ENCODE assay signal across 11 cellular contexts in the genomic region with DNA sequence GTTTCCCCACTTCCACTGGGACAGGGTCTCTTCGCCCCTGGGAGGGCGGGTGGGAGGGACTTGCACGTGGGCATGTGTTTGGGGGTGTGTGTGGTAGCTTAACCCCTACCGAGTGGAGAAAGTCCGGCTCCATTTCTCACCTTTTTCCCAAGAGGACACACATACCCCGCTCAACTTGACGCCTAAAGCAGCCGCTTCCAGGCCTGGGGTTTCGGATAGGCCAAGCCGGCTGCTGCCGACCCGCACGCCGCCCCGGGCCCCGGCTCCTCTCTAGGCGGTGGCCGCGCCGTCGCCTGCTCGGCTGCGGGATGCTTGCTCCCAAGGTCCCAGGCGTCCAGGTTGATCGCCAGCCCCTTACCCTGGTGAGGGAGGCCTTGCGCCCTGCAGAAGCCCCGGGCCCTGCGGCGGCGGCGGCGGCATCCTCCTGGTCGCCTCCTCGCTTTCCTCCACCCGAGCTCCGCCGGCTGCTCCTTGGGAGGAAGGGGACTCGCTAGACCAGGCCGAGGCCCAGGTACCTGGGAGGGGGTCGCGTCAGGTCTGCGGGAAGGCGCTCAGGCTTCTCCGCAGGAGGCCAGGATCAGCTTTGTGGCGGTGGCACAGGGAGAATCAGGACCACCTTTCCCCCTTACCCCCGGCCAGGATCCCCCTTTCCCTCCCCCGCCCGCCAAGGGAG. TPM values are rescaled to one million over a fixed set of nuclear protein-coding genes. Genes with fewer than 3 reads are reported as not detected.
DNase-seq lines count a peak whose midpoint lies in the region; ATAC-seq and TF ChIP-seq lines count a peak whose summit lies in the region.
"Had no signal": no experiment of that assay in that cellular context is flagged by ENCODE, and none has a peak within 500 bp of the region (broad histone marks: within the 10 kb centered on the region; RNA-seq: fewer than 3 reads in every experiment).

No MANE protein-coding gene starts in this region.

- H3K36me3 ChIP-seq in kidney epithelial cell (ENCODE audit: control insufficient read depth, insufficient read depth, low read length), result no peaks in the 10 kb centered on the region

- H3K9me3 Mint-ChIP-seq in activated CD4-positive, alpha-beta memory T cell treated with anti-CD3 and anti-CD28 coated beads for 36 hours, result no peaks in the 10 kb centered on the region
- H3K9me3 Mint-ChIP-seq in stimulated activated naive B cell treated with anti-CD40 and anti-IgM and Interleukin-4, amounts not matched to agents 10 μg/mL and 1 μg/mL and 100 μg/mL, for 72 hours, result no peaks in the 10 kb centered on the region
- H3K9me3 Mint-ChIP-seq in immature natural killer cell, result peaks cover 0 to 2% (median 0%) of the 10 kb centered on the region in 6 donors

- H3K27me3 ChIP-seq in kidney epithelial cell (ENCODE audit: control insufficient read depth, insufficient read depth, low read length), result peaks cover 95% of the 10 kb centered on the region

- no peak for ATAC-seq in stimulated activated naive B cell treated with anti-CD40 and anti-IgM and Interleukin-4, amounts not matched to agents 10 μg/mL and 1 μg/mL and 100 μg/mL, for 72 hours (replicated peaks)
- no peak for ATAC-seq in HG02571 (IDR thresholded peaks at IDR 0.05; ENCODE audit: unreplicated experiment)
- ATAC-seq in activated CD4-positive, CD25-positive, alpha-beta regulatory T cell treated with anti-CD3 and anti-CD28 coated beads, Interleukin-2, amount 50 U/mL, for 24 hours, result no peak

- H3K27me3 Mint-ChIP-seq in activated CD4-positive, alpha-beta memory T cell treated with anti-CD3 and anti-CD28 coated beads for 36 hours, result peaks cover 43% of the 10 kb centered on the region
- H3K27me3 Mint-ChIP-seq in stimulated activated naive B cell treated with anti-CD40 and anti-IgM and Interleukin-4, amounts not matched to agents 10 μg/mL and 1 μg/mL and 100 μg/mL, for 72 hours, result peaks cover 59 to 94% of the 10 kb centered on the region in 2 donors
- peaks cover 48 to 78% (median 67%) of the 10 kb centered on the region in 3 donors for H3K27me3 Mint-ChIP-seq in immature natural killer cell (ENCODE audit: low read depth in 3 of 3)

- H3K4me3 ChIP-seq in kidney epithelial cell (ENCODE audit: low read depth, low read length), result peak overlapping the region; percentile 31

- no peak for TF ChIP-seq CTCF in kidney epithelial cell (IDR thresholded peaks at IDR 0.05; ENCODE audit: insufficient read depth, low read length, poor library complexity, severe bottlenecking)

- CTCF ChIA-PET in activated CD4-positive, alpha-beta memory T cell treated with anti-CD3 and anti-CD28 coated beads for 36 hours (lab: Charles Lee), result interaction anchor here (1.2 kb wide), 1 partner anchor 9 kb away, joined by 5 read pairs; no protein-coding TSS in a partner anchor

- peaks cover 18% of the 10 kb centered on the region for H3K36me3 Mint-ChIP-seq in activated CD4-positive, alpha-beta memory T cell treated with anti-CD3 and anti-CD28 coated beads for 36 hours
- peaks cover 3 to 4% of the 10 kb centered on the region in 2 donors for H3K36me3 Mint-ChIP-seq in stimulated activated naive B cell treated with anti-CD40 and anti-IgM and Interleukin-4, amounts not matched to agents 10 μg/mL and 1 μg/mL and 100 μg/mL, for 72 hours
- no peaks in the 10 kb centered on the region for H3K36me3 Mint-ChIP-seq in immature natural killer cell

- DNase-seq in activated effector memory CD4-positive, alpha-beta T cell treated with anti-CD3 and anti-CD28 coated beads, Interleukin-2, amount 50 U/mL, for 16 hours, result peak; percentile 64
- no peak for DNase-seq in activated effector memory CD4-positive, alpha-beta T cell treated with Interleukin-2 at 50 U/mL for 16 hours
- peak; percentile 29 for DNase-seq in activated CD4-positive, alpha-beta memory T cell treated with anti-CD3 and anti-CD28 coated beads for 36 hours
- DNase-seq in kidney epithelial cell (ENCODE audit: low read depth) (no peak), immature natural killer cell (no peak)
- DNase-seq in stimulated activated naive B cell treated with anti-CD40 and anti-IgM and Interleukin-4, amounts not matched to agents 10 μg/mL and 1 μg/mL and 100 μg/mL, for 72 hours, result no peak
- DNase-seq: kidney glomerular epithelial cell; NK-92 treated with Interleukin-12 subunit alpha and Interleukin-12 subunit beta, amount 100 ng/mL, for 24 hours; T1000 had no signal

- intact Hi-C loops in activated CD4-positive, alpha-beta memory T cell treated with anti-CD3 and anti-CD28 coated beads for 36 hours (cut with micrococcal nuclease), result loop anchor here (2.0 to 10.0 kb wide), 7 partner anchors 14 to 1251 kb away; partner anchors contain the start of gene TAF3

- peak overlapping the region; percentile 51 for H3K4me3 Mint-ChIP-seq in activated CD4-positive, alpha-beta memory T cell treated with anti-CD3 and anti-CD28 coated beads for 36 hours
- H3K4me3 Mint-ChIP-seq in stimulated activated naive B cell treated with anti-CD40 and anti-IgM and Interleukin-4, amounts not matched to agents 10 μg/mL and 1 μg/mL and 100 μg/mL, for 72 hours, result peak overlapping the region; percentile 21 to 53
- H3K4me3 Mint-ChIP-seq in immature natural killer cell, result peak overlapping the region in 1 of 5 donors; percentile 66

- POLR2A ChIA-PET in activated CD4-positive, alpha-beta memory T cell treated with anti-CD3 and anti-CD28 coated beads for 36 hours (lab: Charles Lee), result interaction anchor here (0.6 to 3.4 kb wide), 3 partner anchors 9 to 263 kb away, joined by 3 to 21 read pairs (median 4); partner anchors contain the start of genes ATP5F1C and KIN

- no peak overlapping the region for H3K27ac Mint-ChIP-seq in activated CD4-positive, alpha-beta memory T cell treated with anti-CD3 and anti-CD28 coated beads for 36 hours
- no peak overlapping the region for H3K27ac Mint-ChIP-seq in stimulated activated naive B cell treated with anti-CD40 and anti-IgM and Interleukin-4, amounts not matched to agents 10 μg/mL and 1 μg/mL and 100 μg/mL, for 72 hours
- no peak overlapping the region for H3K27ac Mint-ChIP-seq in immature natural killer cell

- peaks cover 34% of the 10 kb centered on the region for H3K4me1 Mint-ChIP-seq in activated CD4-positive, alpha-beta memory T cell treated with anti-CD3 and anti-CD28 coated beads for 36 hours (ENCODE audit: low read depth)
- peaks cover 42 to 76% of the 10 kb centered on the region in 2 donors for H3K4me1 Mint-ChIP-seq in stimulated activated naive B cell treated with anti-CD40 and anti-IgM and Interleukin-4, amounts not matched to agents 10 μg/mL and 1 μg/mL and 100 μg/mL, for 72 hours
- H3K4me1 Mint-ChIP-seq in immature natural killer cell, result peaks cover 37 to 51% of the 10 kb centered on the region in 2 donors

RNA-seq across cellular contexts. Expression of gene GATA3, which starts 3.2 kb away (rescaled TPM):
- total RNA-seq in activated CD4-positive, alpha-beta memory T cell treated with anti-CD3 and anti-CD28 coated beads for 36 hours, result 10 to 100 TPM; 46.3 to 47.4 TPM
- 7.2 and 10.9 TPM in 2 replicates for total RNA-seq in kidney epithelial cell
- polyA plus RNA-seq in immature natural killer cell, result 10 to 100 TPM; 27.2 to 52.1 (median 36.8) TPM

Comparison
In these comparisons a context has a peak if more than half of its experiments do, and no peak if none do; other contexts are left out.
1. DNase-seq: peak in activated effector memory CD4-positive, alpha-beta T cell treated with anti-CD3 and anti-CD28 coated beads, Interleukin-2, amount 50 U/mL, for 16 hours (single experiment) and activated CD4-positive, alpha-beta memory T cell treated with anti-CD3 and anti-CD28 coated beads for 36 hours (single experiment); none in activated effector memory CD4-positive, alpha-beta T cell treated with Interleukin-2 at 50 U/mL for 16 hours (single experiment), kidney epithelial cell (single experiment), stimulated activated naive B cell treated with anti-CD40 and anti-IgM and Interleukin-4, amounts not matched to agents 10 μg/mL and 1 μg/mL and 100 μg/mL, for 72 hours (single experiment) and immature natural killer cell (0 of 3).